In genomic region chr12:1117970-1118563, GRCh38 we compare ENCODE assay signal across 8 cellular contexts.
DNase-seq lines count a peak whose midpoint lies in the region; ATAC-seq and TF ChIP-seq lines count a peak whose summit lies in the region.

No MANE protein-coding gene starts in this region.

- no peaks in the 10 kb centered on the region for H3K9me3 ChIP-seq in OCI-LY7 (ENCODE audit: low read length)
- no peaks in the 10 kb centered on the region for H3K9me3 ChIP-seq in fibroblast of lung (ENCODE audit: control insufficient read depth, insufficient read depth, low read depth, low read length)
- H3K9me3 ChIP-seq in neural cell (ENCODE audit: low read length): no peaks in the 10 kb centered on the region

- H3K4me3 ChIP-seq in KMS-11 (IDR thresholded peaks at IDR 0.05; ENCODE audit: insufficient read depth, low read depth, low read length): no peak overlapping the region
- no peak overlapping the region for H3K4me3 ChIP-seq in OCI-LY7 (ENCODE audit: low read depth, low read length, poor library complexity, severe bottlenecking)
- H3K4me3 ChIP-seq in fibroblast of lung (replicated peaks in 1 of 4; ENCODE audit: control extremely low read depth in 1 of 4, insufficient read depth in 1 of 4, low read depth in 3 of 4, low read length in 4 of 4): no peak overlapping the region
- H3K4me3 ChIP-seq in neural cell (ENCODE audit: low read length): no peak overlapping the region

- TF ChIP-seq RAD21 in neural cell (conservative IDR thresholded peaks at IDR 0.05): peak; percentile 96

- no peak overlapping the region for H3K27ac Mint-ChIP-seq in stimulated activated naive CD8-positive, alpha-beta T cell treated with anti-CD3 and anti-CD28 coated beads, Interleukin-15, amount 100 ng/mL, for 72 hours

- CTCF ChIA-PET in OCI-LY7 (lab: Charles Lee; ENCODE audit: unreplicated experiment): interaction anchor here (0.6 to 1.7 kb wide), 18 partner anchors 9 to 1043 kb away, joined by 3 to 8 read pairs (median 3); no protein-coding TSS in a partner anchor

- H3K4me2 ChIP-seq in KMS-11 (peak overlapping the region; percentile 8; the same call in 1 of the 2 replicates), OCI-LY7 (ENCODE audit: low read length) (no peak overlapping the region), fibroblast of lung (ENCODE audit: extremely low read depth, insufficient read depth, low read length) (no peak overlapping the region), neural cell (ENCODE audit: low read length) (no peak overlapping the region)

- H3K79me2 ChIP-seq in KMS-11 (ENCODE audit: insufficient read depth, low read depth) (no peaks in the 10 kb centered on the region; the same call in 1 of the 2 replicates), OCI-LY7 (ENCODE audit: insufficient read depth, low read depth, low read length) (no peaks in the 10 kb centered on the region), fibroblast of lung (ENCODE audit: control insufficient read depth, insufficient read depth, low read length) (no peaks in the 10 kb centered on the region), neural cell (replicated peaks; ENCODE audit: insufficient read depth, low read length) (no peaks in the 10 kb centered on the region)

- H3K27me3 Mint-ChIP-seq in stimulated activated naive CD8-positive, alpha-beta T cell treated with anti-CD3 and anti-CD28 coated beads, Interleukin-15, amount 100 ng/mL, for 72 hours: no peaks in the 10 kb centered on the region

- H3K36me3 ChIP-seq in KMS-11 (ENCODE audit: insufficient read depth): no peaks in the 10 kb centered on the region
- no peaks in the 10 kb centered on the region; the same call in 1 of the 2 replicates for H3K36me3 ChIP-seq in OCI-LY7 (ENCODE audit: insufficient read depth, low read length)
- H3K36me3 ChIP-seq in fibroblast of lung (ENCODE audit: control insufficient read depth, insufficient read depth, low read length): peaks cover 1% of the 10 kb centered on the region
- no peaks in the 10 kb centered on the region for H3K36me3 ChIP-seq in neural cell (ENCODE audit: insufficient read depth, low read length)

- H3K4me1 ChIP-seq in KMS-11 (ENCODE audit: low read depth, poor library complexity, severe bottlenecking) (peaks cover 76% of the 10 kb centered on the region), OCI-LY7 (ENCODE audit: insufficient read depth, low read length, poor library complexity, severe bottlenecking) (peaks cover 4% of the 10 kb centered on the region), fibroblast of lung (ENCODE audit: control insufficient read depth, extremely low read depth, insufficient read depth, low read length) (peaks cover 2% of the 10 kb centered on the region)

- H3K9ac ChIP-seq in KMS-11 (no peak overlapping the region), fibroblast of lung (ENCODE audit: insufficient read depth, low read length) (no peak overlapping the region), neural cell (ENCODE audit: low read length) (no peak overlapping the region)

- H3K4me3 Mint-ChIP-seq in stimulated activated naive CD8-positive, alpha-beta T cell treated with anti-CD3 and anti-CD28 coated beads, Interleukin-15, amount 100 ng/mL, for 72 hours: no peak overlapping the region

- no peaks in the 10 kb centered on the region for H4K20me1 ChIP-seq in KMS-11 (ENCODE audit: insufficient read depth)
- no peaks in the 10 kb centered on the region for H4K20me1 ChIP-seq in OCI-LY7 (ENCODE audit: insufficient read depth, low read length)
- H4K20me1 ChIP-seq in fibroblast of lung (ENCODE audit: control insufficient read depth, extremely low read depth, insufficient read depth, low read length): no peaks in the 10 kb centered on the region
- H4K20me1 ChIP-seq in neural cell (ENCODE audit: insufficient read depth): no peaks in the 10 kb centered on the region

- TF ChIP-seq CTCF in KMS-11 (conservative IDR thresholded peaks at IDR 0.05; ENCODE audit: low read depth, low read length) (peak; percentile 96), OCI-LY7 (conservative IDR thresholded peaks at IDR 0.05; ENCODE audit: low read length) (peak; percentile 99), fibroblast of lung (conservative IDR thresholded peaks at IDR 0.05 in 1 of 2, IDR thresholded peaks at IDR 0.05 in 1 of 2; ENCODE audit: low read depth in 1 of 2, low read length in 2 of 2) (peak; percentile 87 to 91), neural cell (IDR thresholded peaks at IDR 0.05; ENCODE audit: poor library complexity, severe bottlenecking) (peak; percentile 93)

- no TSS peak for BruUV-seq in OCI-LY7 (replicated peaks; lab: Mats Ljungman, UMichigan)

- H3K27me3 ChIP-seq in KMS-11 (ENCODE audit: insufficient read depth, low read depth) (no peaks in the 10 kb centered on the region), fibroblast of lung (ENCODE audit: control insufficient read depth, insufficient read depth, low read length) (no peaks in the 10 kb centered on the region), neural cell (ENCODE audit: insufficient read depth, low read depth, low read length) (no peaks in the 10 kb centered on the region)

- no peaks in the 10 kb centered on the region for H3K9me3 Mint-ChIP-seq in stimulated activated naive CD8-positive, alpha-beta T cell treated with anti-CD3 and anti-CD28 coated beads, Interleukin-15, amount 100 ng/mL, for 72 hours

- no peak for ATAC-seq in stimulated activated naive CD8-positive, alpha-beta T cell treated with anti-CD3 and anti-CD28 coated beads, Interleukin-15, amount 100 ng/mL, for 72 hours
- no peak for ATAC-seq in GM21381 (IDR thresholded peaks at IDR 0.05; ENCODE audit: unreplicated experiment)

- H3F3A ChIP-seq in neural cell (ENCODE audit: insufficient read depth, low read length, poor library complexity, severe bottlenecking): no peaks in the 10 kb centered on the region

- no peaks in the 10 kb centered on the region for H3K9me2 ChIP-seq in OCI-LY7 (ENCODE audit: insufficient read depth, low read length)
- no peaks in the 10 kb centered on the region for H3K9me2 ChIP-seq in neural cell (ENCODE audit: insufficient read depth, low read length)

- H2AFZ ChIP-seq in KMS-11 (ENCODE audit: low read depth) (no peak overlapping the region), OCI-LY7 (ENCODE audit: low read length) (no peak overlapping the region), fibroblast of lung (ENCODE audit: low read length) (no peak overlapping the region), neural cell (ENCODE audit: low read depth, low read length) (no peak overlapping the region)

- H3K27ac ChIP-seq in KMS-11 (no peak overlapping the region), OCI-LY7 (ENCODE audit: low read depth, low read length, poor library complexity, severe bottlenecking) (no peak overlapping the region), fibroblast of lung (ENCODE audit: insufficient read depth, low read length) (no peak overlapping the region), neural cell (ENCODE audit: low read length) (no peak overlapping the region)

- POLR2A ChIA-PET in OCI-LY7 (lab: Charles Lee): interaction anchor here (0.6 to 2.3 kb wide), 13 partner anchors 9 to 474 kb away, joined by 3 to 8 read pairs (median 3); no protein-coding TSS in a partner anchor

- no peak for TF ChIP-seq EP300 in neural cell (conservative IDR thresholded peaks at IDR 0.05; ENCODE audit: poor library complexity, severe bottlenecking)

- H3K4me1 Mint-ChIP-seq in stimulated activated naive CD8-positive, alpha-beta T cell treated with anti-CD3 and anti-CD28 coated beads, Interleukin-15, amount 100 ng/mL, for 72 hours: peaks cover 25% of the 10 kb centered on the region

- DNase-seq in COLO668 (lab: John Stamatoyannopoulos, UW; ENCODE audit: unreplicated experiment) (peak; percentile 78), OCI-LY7 (ENCODE audit: low spot score) (peak; percentile 81), activated T-cell treated with anti-CD3 and anti-CD28 coated beads for 48 hours (ENCODE audit: low read depth) (peak; percentile 43), fibroblast of lung (ENCODE audit: low read depth in 2 of 2) (peak; percentile 58 to 84)
- DNase-seq in stimulated activated naive CD8-positive, alpha-beta T cell treated with anti-CD3 and anti-CD28 coated beads, Interleukin-15, amount 100 ng/mL, for 72 hours: peak; percentile 51 to 64

- intact Hi-C loops in OCI-LY7 (cut with micrococcal nuclease; ENCODE audit: unreplicated experiment): loop anchor here (1.0 to 5.0 kb wide), 4 partner anchors 199 to 487 kb away; no protein-coding TSS in a partner anchor

TF ChIP-seq in neural cell, 6 proteins besides CTCF, POLR2A, EP300 and RAD21:
- TF ChIP-seq POLR2AphosphoS5 (IDR thresholded peaks at IDR 0.05) (no peak), SMC3 (conservative IDR thresholded peaks at IDR 0.05; ENCODE audit: poor library complexity) (peak; percentile 96)
